22 cellular contexts compared by ENCODE assay signal in the genomic region with DNA sequence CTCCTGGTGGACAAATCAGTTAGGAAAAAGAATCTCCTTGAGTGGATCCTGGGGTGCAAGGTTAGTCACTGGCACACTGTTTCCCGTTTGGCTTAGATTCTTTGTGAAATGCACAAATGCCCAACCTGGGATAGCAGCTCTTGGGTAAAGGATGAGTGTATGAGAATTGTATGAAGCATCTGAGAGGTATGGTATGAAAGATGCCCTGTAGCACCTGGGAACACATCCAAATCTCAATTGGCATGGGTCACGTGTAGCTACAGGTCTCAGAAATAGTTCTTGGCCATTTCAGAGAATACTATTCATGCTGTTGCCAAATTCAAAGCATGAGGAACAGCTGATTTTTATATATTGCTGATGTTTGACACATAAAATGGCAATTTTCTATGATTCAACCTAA.
"Had no signal": no experiment of that assay in that cellular context is flagged by ENCODE, and none has a peak within 500 bp of the region (broad histone marks: within the 10 kb centered on the region; RNA-seq: fewer than 3 reads in every experiment).

No MANE protein-coding gene starts in this region.

- H3K4me3 ChIP-seq: esophagus squamous epithelium, hepatocyte, left ventricle myocardium inferior, lower lobe of right lung, psoas muscle, right lobe of liver, spleen, tibial nerve, upper lobe of right lung, vagina had no signal

- H3K4me2 ChIP-seq: hepatocyte had no signal

- DNase-seq: effector memory CD4-positive, alpha-beta T cell; esophagus squamous epithelium; foreskin fibroblast; kidney; left cardiac atrium; left ventricle myocardium inferior; lower lobe of right lung; mesenchymal stem cell; midbrain; naive B cell; occipital lobe; psoas muscle; retina; right lobe of liver; spleen; stimulated activated CD4-positive, alpha-beta T cell treated with anti-CD3 and anti-CD28 coated beads, Interleukin-15, amount 100 ng/mL, for 24 hours; stimulated activated CD4-positive, alpha-beta T cell treated with anti-CD3 and anti-CD28 coated beads, Interleukin-1b, Interleukin-23, amount 100 ng/mL, for 48 hours; stimulated activated CD4-positive, alpha-beta T cell treated with anti-CD3 and anti-CD28 coated beads, Interleukin-4, amount 100 ng/mL, for 24 hours; upper lobe of right lung had no signal

- H3K27ac ChIP-seq: esophagus squamous epithelium, hepatocyte, left ventricle myocardium inferior, lower lobe of right lung, psoas muscle, right lobe of liver, spleen, tibial nerve, upper lobe of right lung, vagina had no signal

- H2AFZ ChIP-seq: hepatocyte had no signal

- H3K9me3 ChIP-seq: esophagus squamous epithelium, left ventricle myocardium inferior, lower lobe of right lung, psoas muscle, right lobe of liver, tibial nerve, upper lobe of right lung, vagina had no signal

- H3K27me3 ChIP-seq: esophagus squamous epithelium, hepatocyte, right lobe of liver, spleen, tibial nerve, upper lobe of right lung, vagina had no signal

- H3K4me1 ChIP-seq: esophagus squamous epithelium, left ventricle myocardium inferior, lower lobe of right lung, psoas muscle, spleen, tibial nerve, upper lobe of right lung, vagina had no signal

- H3K36me3 ChIP-seq: esophagus squamous epithelium, left ventricle myocardium inferior, lower lobe of right lung, right lobe of liver, spleen, tibial nerve, upper lobe of right lung, vagina had no signal

- H3K79me2 ChIP-seq: hepatocyte had no signal
